ENCODE assay signal across 8 cellular contexts in the genomic region with DNA sequence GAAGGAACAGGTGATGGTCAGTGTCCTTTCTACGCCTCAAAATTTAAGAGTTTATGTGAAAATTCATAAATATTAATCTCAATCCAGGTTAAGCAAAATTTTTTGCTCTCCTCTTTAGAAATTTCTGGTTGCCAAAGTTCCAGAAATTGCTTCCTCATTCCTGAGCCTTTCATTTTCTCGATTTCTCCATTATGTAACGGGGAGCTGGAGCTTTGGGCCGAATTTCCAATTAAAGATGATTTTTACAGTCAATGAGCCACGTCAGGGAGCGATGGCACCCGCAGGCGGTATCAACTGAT. TPM values are rescaled to one million over a fixed set of nuclear protein-coding genes. Genes with fewer than 3 reads are reported as not detected.
DNase-seq lines count a peak whose midpoint lies in the region; ATAC-seq and TF ChIP-seq lines count a peak whose summit lies in the region.

No MANE protein-coding gene starts in this region.

- H3K4me1 Mint-ChIP-seq in IgD-negative memory B cell = peaks cover 14 to 31% (median 21%) of the 10 kb centered on the region in 3 donors
- H3K4me1 Mint-ChIP-seq in chondrocyte (ENCODE audit: low read depth) = peaks cover 26% of the 10 kb centered on the region

- H3K36me3 Mint-ChIP-seq in IgD-negative memory B cell (no peaks in the 10 kb centered on the region), chondrocyte (ENCODE audit: low read depth) (no peaks in the 10 kb centered on the region)

- H3K4me3 ChIP-seq in A673 (ENCODE audit: low read depth, low read length, poor library complexity, severe bottlenecking) (peak overlapping the region; percentile 88), muscle layer of duodenum (ENCODE audit: low read depth in 1 of 2, low read length in 2 of 2) (peak overlapping the region; percentile 60 to 76)

- H3K27ac ChIP-seq in A673 (ENCODE audit: low read depth, low read length, poor library complexity, severe bottlenecking) (peak overlapping the region; percentile 96), muscle layer of duodenum (ENCODE audit: low read length) (peak overlapping the region; percentile 62)

- ATAC-seq in GM18502 (IDR thresholded peaks at IDR 0.05; ENCODE audit: poor library complexity, unreplicated experiment) (no peak), HG03108 (IDR thresholded peaks at IDR 0.05; ENCODE audit: unreplicated experiment) (no peak)

- H3K9me3 ChIP-seq in A673 (ENCODE audit: low read depth, low read length, poor library complexity, severe bottlenecking) (no peaks in the 10 kb centered on the region), muscle layer of duodenum (ENCODE audit: control insufficient read depth in 1 of 2, low read length in 2 of 2) (no peaks in the 10 kb centered on the region)

- H3K36me3 ChIP-seq in A673 (ENCODE audit: insufficient read depth, low read length, poor library complexity, severe bottlenecking) = no peaks in the 10 kb centered on the region
- no peaks in the 10 kb centered on the region for H3K36me3 ChIP-seq in muscle layer of duodenum (ENCODE audit: control insufficient read depth in 1 of 2, insufficient read depth in 2 of 2, low read length in 2 of 2)

- H3K4me3 Mint-ChIP-seq in IgD-negative memory B cell (peak overlapping the region; percentile 86 to 97 (median 92)), chondrocyte (ENCODE audit: unreplicated experiment) (peak overlapping the region; percentile 78)

- H3K27me3 Mint-ChIP-seq in IgD-negative memory B cell (no peaks in the 10 kb centered on the region), chondrocyte (ENCODE audit: low read depth) (peaks cover 6% of the 10 kb centered on the region)

- H3K27ac Mint-ChIP-seq in IgD-negative memory B cell (peak overlapping the region; percentile 64 to 93 (median 83)), chondrocyte (ENCODE audit: unreplicated experiment) (peak overlapping the region; percentile 95)

- CTCF ChIA-PET in A673 (lab: Charles Lee) = no interaction called here

- H3K9me3 Mint-ChIP-seq in IgD-negative memory B cell = no peaks in the 10 kb centered on the region
- no peaks in the 10 kb centered on the region for H3K9me3 Mint-ChIP-seq in chondrocyte (ENCODE audit: low read depth)

- BruUV-seq in A673 (replicated peaks; lab: Mats Ljungman, UMichigan) = no TSS peak

- POLR2A ChIA-PET in A673 (lab: Charles Lee; ENCODE audit: low non-redundant PET) = interaction anchor here (0.6 kb wide), 1 partner anchor 59 kb away, joined by 3 read pairs; no protein-coding TSS in a partner anchor

- H3K4me1 ChIP-seq in A673 (ENCODE audit: insufficient read depth, low read length, poor library complexity, severe bottlenecking) = peaks cover 37% of the 10 kb centered on the region
- H3K4me1 ChIP-seq in muscle layer of duodenum (ENCODE audit: control insufficient read depth in 1 of 2, insufficient read depth in 2 of 2, low read length in 2 of 2) = peaks cover 0 to 41% of the 10 kb centered on the region in 2 donors

- DNase-seq in A673 (ENCODE audit: low spot score) (no peak), chondrocyte (ENCODE audit: low spot score) (no peak), epidermal melanocyte (ENCODE audit: insufficient read length, low spot score) (no peak), activated gamma-delta T cell (lab: John Stamatoyannopoulos, UW) (no peak)

- H3K27me3 ChIP-seq in A673 (replicated peaks; ENCODE audit: insufficient read depth, low read depth, low read length, poor library complexity) (no peaks in the 10 kb centered on the region), muscle layer of duodenum (ENCODE audit: low read depth, low read length) (no peaks in the 10 kb centered on the region)

- TF ChIP-seq CTCF in A673 (conservative IDR thresholded peaks at IDR 0.05; ENCODE audit: low read depth, low read length) = no peak
- TF ChIP-seq CTCF in chondrocyte (IDR thresholded peaks at IDR 0.05) = no peak

- intact Hi-C loops in A673 (cut with micrococcal nuclease; ENCODE audit: unreplicated experiment) = no loop called here

RNA-seq across cellular contexts. Expression of gene PRNP, which starts 0.4 kb away (rescaled TPM):
- 86.9 and 117 TPM in 2 replicates for total RNA-seq in A673 (2021)
- 71.5 TPM for polyA plus RNA-seq in IgD-negative memory B cell
- total RNA-seq in chondrocyte = 69.8 to 93.6 TPM (median 92.9 TPM) in 3 replicates

RNA-seq across cellular contexts. Expression of gene PRND, which starts 35.8 kb away (rescaled TPM):
- total RNA-seq in A673 (2021) (0.09 TPM in 1 of 2 replicates, not detected in the other), chondrocyte (not detected in 3 replicates)
- polyA plus RNA-seq in IgD-negative memory B cell = 0.06 TPM
